17 cellular contexts compared by ENCODE assay signal in the genomic region with DNA sequence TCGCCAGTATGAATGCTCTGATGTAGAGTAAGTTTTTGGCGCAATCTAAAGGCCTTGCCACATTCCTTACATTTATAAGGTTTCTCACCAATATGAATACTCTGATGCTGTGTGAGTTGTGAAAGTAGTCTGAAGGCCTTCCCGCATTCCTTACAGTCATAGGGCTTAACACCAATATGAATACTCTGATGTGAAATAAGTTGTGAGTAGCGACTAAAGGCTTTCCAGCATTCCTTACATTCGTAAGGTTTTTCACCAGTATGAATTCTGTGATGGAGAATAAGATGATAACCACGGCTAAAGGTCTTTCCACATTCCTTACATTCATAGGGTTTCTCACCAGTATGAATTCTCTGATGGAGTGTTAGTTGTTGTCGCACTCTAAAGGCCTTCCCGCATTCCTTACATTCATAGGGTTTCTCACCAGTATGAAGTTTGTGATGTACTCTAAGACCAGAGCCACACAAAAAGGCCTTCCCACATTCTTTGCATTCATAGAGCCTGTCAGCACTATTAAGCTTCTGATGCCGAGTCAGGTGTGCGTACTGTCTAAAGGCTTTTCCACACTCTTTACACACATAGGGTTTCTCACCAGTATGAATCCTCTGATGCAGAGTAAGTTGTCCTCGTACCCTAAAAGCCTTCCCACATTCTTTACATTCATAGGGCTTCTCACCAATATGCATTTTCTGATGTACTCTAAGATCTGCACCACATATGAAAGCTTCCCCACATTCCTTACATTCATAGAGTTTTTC.
"Had no signal": no experiment of that assay in that cellular context is flagged by ENCODE, and none has a peak within 500 bp of the region (broad histone marks: within the 10 kb centered on the region; RNA-seq: fewer than 3 reads in every experiment).

No MANE protein-coding gene starts in this region.

- H3K4me2 ChIP-seq: neural progenitor cell had no signal

- H3K4me3 Mint-ChIP-seq: activated naive CD8-positive, alpha-beta T cell; activated T-cell treated with anti-CD3 and anti-CD28 coated beads, Interleukin-2, amount 50 U/mL, for 4 hours; memory B cell; neural progenitor cell; stimulated activated naive B cell treated with anti-CD40 and anti-IgM and Interleukin-4, amounts not matched to agents 10 μg/mL and 1 μg/mL and 100 μg/mL, for 72 hours had no signal

- H3K4me1 Mint-ChIP-seq: memory B cell; neural progenitor cell; stimulated activated naive B cell treated with anti-CD40 and anti-IgM and Interleukin-4, amounts not matched to agents 10 μg/mL and 1 μg/mL and 100 μg/mL, for 72 hours had no signal

- DNase-seq: activated CD4-positive, alpha-beta T cell treated with anti-CD3 and anti-CD28 coated beads, Interleukin-2, amount 50 U/mL, for 4 hours; activated effector memory CD4-positive, alpha-beta T cell treated with anti-CD3 and anti-CD28 coated beads, Interleukin-2, amount 50 U/mL, for 16 hours; activated T-cell treated with anti-CD3 and anti-CD28 coated beads, Interleukin-2, amount 50 U/mL, for 4 hours; esophagus squamous epithelium; head of caudate nucleus; islet precursor cell; spleen; stimulated activated CD4-positive, alpha-beta T cell treated with anti-CD3 and anti-CD28 coated beads, Interleukin-2, amount 100 ng/mL, for 24 hours; stimulated activated naive B cell treated with anti-CD40 and anti-IgM and Interleukin-4, amounts not matched to agents 10 μg/mL and 1 μg/mL and 100 μg/mL, for 72 hours; upper lobe of right lung had no signal

- H3K4me3 ChIP-seq: ascending aorta, esophagus squamous epithelium, neural progenitor cell, upper lobe of right lung had no signal

- H3K27me3 ChIP-seq: ascending aorta, esophagus squamous epithelium, foreskin keratinocyte, neural progenitor cell, spleen, upper lobe of right lung had no signal

- H3K27ac ChIP-seq: ascending aorta, esophagus squamous epithelium, foreskin keratinocyte, neural progenitor cell, spleen, upper lobe of right lung had no signal

- H3K9ac ChIP-seq: neural progenitor cell had no signal

- H3K27ac Mint-ChIP-seq: activated naive CD8-positive, alpha-beta T cell; memory B cell; neural progenitor cell; stimulated activated naive B cell treated with anti-CD40 and anti-IgM and Interleukin-4, amounts not matched to agents 10 μg/mL and 1 μg/mL and 100 μg/mL, for 72 hours had no signal

- H3K4me1 ChIP-seq: ascending aorta, esophagus squamous epithelium, foreskin keratinocyte, neural progenitor cell, spleen, upper lobe of right lung had no signal

- ATAC-seq: activated CD4-positive, CD25-positive, alpha-beta regulatory T cell treated with anti-CD3 and anti-CD28 coated beads, Interleukin-2, amount 50 U/mL, for 24 hours; activated T-cell treated with anti-CD3 and anti-CD28 coated beads, Interleukin-2, amount 50 U/mL, for 4 hours; foreskin keratinocyte; left lobe of liver; stimulated activated naive B cell treated with anti-CD40 and anti-IgM and Interleukin-4, amounts not matched to agents 10 μg/mL and 1 μg/mL and 100 μg/mL, for 72 hours; upper lobe of right lung had no signal

- H2AFZ ChIP-seq: neural progenitor cell had no signal

- H3K27me3 Mint-ChIP-seq: activated naive CD8-positive, alpha-beta T cell; memory B cell; stimulated activated naive B cell treated with anti-CD40 and anti-IgM and Interleukin-4, amounts not matched to agents 10 μg/mL and 1 μg/mL and 100 μg/mL, for 72 hours had no signal
